8 cellular contexts compared by ENCODE assay signal in genomic region chr16:67279296-67280089, GRCh38. TPM values are rescaled to one million over a fixed set of nuclear protein-coding genes. Genes with fewer than 3 reads are reported as not detected.
A peak's percentile ranks its signal among the peaks of the same experiment; 100 is the strongest.
DNase-seq lines count a peak whose midpoint lies in the region; ATAC-seq and TF ChIP-seq lines count a peak whose summit lies in the region.

TSS of gene PLEKHG4 (plus strand) at chr16:67279532. CDS start at chr16:67280045, 513 bp downstream.

- CTCF ChIA-PET in CD4-positive, alpha-beta T cell (lab: Charles Lee) = interaction anchor here (1.5 kb wide), 1 partner anchor 9 kb away, joined by 4 read pairs; no protein-coding TSS in a partner anchor
- CTCF ChIA-PET in PC-9 (lab: Charles Lee) = interaction anchor here (0.7 to 2.4 kb wide), 7 partner anchors 9 to 309 kb away, joined by 3 to 11 read pairs (median 6); no protein-coding TSS in a partner anchor

- POLR2A ChIA-PET in CD4-positive, alpha-beta T cell (lab: Charles Lee) = interaction anchor here (0.6 kb wide), 1 partner anchor 300 kb away, joined by 3 read pairs; no protein-coding TSS in a partner anchor
- POLR2A ChIA-PET in PC-9 (lab: Charles Lee; ENCODE audit: unreplicated experiment) = interaction anchor here (0.6 kb wide), 1 partner anchor 21 kb away, joined by 3 read pairs; no protein-coding TSS in a partner anchor

- WGBS in stomach, 5 donors = 28 to 91% (median 34%) methylated on average over 17 to 83 of the region's 83 CpGs

- peaks cover 38% of the 10 kb centered on the region for H3F3A ChIP-seq in PC-9 (ENCODE audit: insufficient read depth, low read depth)

- H3K4me3 ChIP-seq in PC-9 (peak within 1 kb of the TSS; percentile 75), stomach (peak within 1 kb of the TSS; percentile 62 to 81 (median 70))

- peaks cover 28% of the 10 kb centered on the region for H3K4me1 ChIP-seq in PC-9 (replicated peaks; ENCODE audit: insufficient read depth)
- H3K4me1 ChIP-seq in stomach = peaks cover 24 to 36% (median 27%) of the 10 kb centered on the region in 4 donors

- peak within 1 kb of the TSS; percentile 27 for H3K27ac ChIP-seq in CD4-positive, alpha-beta T cell (ENCODE audit: low read depth, low read length)
- H3K27ac ChIP-seq in PC-9 = peak within 1 kb of the TSS; percentile 65; the same call in 1 of the 2 replicates
- peak within 1 kb of the TSS; percentile 2 to 81 (median 69) for H3K27ac ChIP-seq in stomach

- no peaks in the 10 kb centered on the region for H3K9me3 Mint-ChIP-seq in CD4-positive, alpha-beta T cell
- no peaks in the 10 kb centered on the region for H3K9me3 Mint-ChIP-seq in activated T-cell treated with anti-CD3 and anti-CD28 coated beads, Interleukin-2, amount 50 U/mL, for 72 hours
- H3K9me3 Mint-ChIP-seq in nephron progenitor cell = no peaks in the 10 kb centered on the region

- H3K36me3 ChIP-seq in PC-9 (ENCODE audit: low read depth) (peaks cover 5% of the 10 kb centered on the region; the same call in 1 of the 2 replicates), stomach (peaks cover 3 to 14% (median 11%) of the 10 kb centered on the region in 4 donors)

- peak within 1 kb of the TSS; percentile 64 for H3K27ac Mint-ChIP-seq in CD4-positive, alpha-beta T cell
- no peak within 1 kb of the TSS for H3K27ac Mint-ChIP-seq in activated T-cell treated with anti-CD3 and anti-CD28 coated beads, Interleukin-2, amount 50 U/mL, for 72 hours
- no peak within 1 kb of the TSS for H3K27ac Mint-ChIP-seq in nephron progenitor cell

- peaks cover 23% of the 10 kb centered on the region; the same call in 1 of the 2 replicates for H3K79me2 ChIP-seq in PC-9 (ENCODE audit: low read depth)

- peak within 1 kb of the TSS; percentile 78 for H2AFZ ChIP-seq in PC-9

- intact Hi-C loops in CD4-positive, alpha-beta T cell (cut with DNase I, micrococcal nuclease) = loop anchor here in 1 of 2 experiments (1.0 to 10.0 kb wide), 4 partner anchors 16 to 195 kb away; partner anchors contain the start of gene TMEM208
- intact Hi-C loops in PC-9 (cut with micrococcal nuclease; ENCODE audit: unreplicated experiment) (loop anchor here (1.0 to 5.0 kb wide), 4 partner anchors 58 to 188 kb away; partner anchors contain the start of gene ZDHHC1), stomach (cut with DNase I; ENCODE audit: low total_unique reads) (no loop called here)

- no peaks in the 10 kb centered on the region for H4K20me1 ChIP-seq in PC-9 (ENCODE audit: insufficient read depth)

- H3K9me3 ChIP-seq in CD4-positive, alpha-beta T cell (ENCODE audit: control insufficient read depth, low read length) = no peaks in the 10 kb centered on the region
- H3K9me3 ChIP-seq in PC-9 (ENCODE audit: insufficient read depth, low read depth) (no peaks in the 10 kb centered on the region), stomach (no peaks in the 10 kb centered on the region)

- TSS peak; percentile 31 for BruUV-seq in PC-9 (replicated peaks; lab: Mats Ljungman, UMichigan)

- no peaks in the 10 kb centered on the region for H3K9me2 ChIP-seq in PC-9 (ENCODE audit: insufficient read depth)

- TF ChIP-seq EP300 in stomach (IDR thresholded peaks at IDR 0.05) = no peak

- no peaks in the 10 kb centered on the region for H3K27me3 ChIP-seq in CD4-positive, alpha-beta T cell (ENCODE audit: control insufficient read depth, insufficient read depth, low read length)
- H3K27me3 ChIP-seq in PC-9 (ENCODE audit: insufficient read depth, low read depth) (no peaks in the 10 kb centered on the region), stomach (no peaks in the 10 kb centered on the region)

- peak within 1 kb of the TSS; percentile 88 for H3K4me3 Mint-ChIP-seq in CD4-positive, alpha-beta T cell
- peak within 1 kb of the TSS; percentile 90 to 91 for H3K4me3 Mint-ChIP-seq in activated T-cell treated with anti-CD3 and anti-CD28 coated beads, Interleukin-2, amount 50 U/mL, for 72 hours
- peak within 1 kb of the TSS; percentile 73 for H3K4me3 Mint-ChIP-seq in nephron progenitor cell

- TF ChIP-seq POLR2A in stomach (IDR thresholded peaks at IDR 0.05) = no peak

- H3K4me2 ChIP-seq in PC-9 = peak within 1 kb of the TSS; percentile 93

- peak; percentile 65 to 81 (median 72) for DNase-seq in CD4-positive, alpha-beta T cell
- DNase-seq in HS-5 (ENCODE audit: low read depth) = peak; percentile 38
- DNase-seq in PC-9 = peak; percentile 58 to 78
- DNase-seq in activated T-cell treated with anti-CD3 and anti-CD28 coated beads, Interleukin-2, amount 50 U/mL, for 72 hours = peak; percentile 89 to 90
- DNase-seq in fibroblast of peridontal ligament (ENCODE audit: extremely low read depth) = peak; percentile 70
- peak; percentile 82 for DNase-seq in nephron progenitor cell
- peak; percentile 84 for DNase-seq in stomach

- ATAC-seq in CD4-positive, alpha-beta T cell (ENCODE audit: poor library complexity) = peak; percentile 97
- ATAC-seq in GM19395 (IDR thresholded peaks at IDR 0.05; ENCODE audit: unreplicated experiment) = peak; percentile 70
- ATAC-seq in activated T-cell treated with anti-CD3 and anti-CD28 coated beads, Interleukin-2, amount 50 U/mL, for 72 hours (replicated peaks in 1 of 2) = peak; percentile 92 to 94

- no peaks in the 10 kb centered on the region for H3K27me3 Mint-ChIP-seq in CD4-positive, alpha-beta T cell
- no peaks in the 10 kb centered on the region for H3K27me3 Mint-ChIP-seq in activated T-cell treated with anti-CD3 and anti-CD28 coated beads, Interleukin-2, amount 50 U/mL, for 72 hours (ENCODE audit: low read depth)
- peaks cover 41% of the 10 kb centered on the region for H3K27me3 Mint-ChIP-seq in nephron progenitor cell (ENCODE audit: low read depth, poor library complexity)

- peaks cover 17% of the 10 kb centered on the region for H3K4me1 Mint-ChIP-seq in CD4-positive, alpha-beta T cell (ENCODE audit: low read depth)
- H3K4me1 Mint-ChIP-seq in activated T-cell treated with anti-CD3 and anti-CD28 coated beads, Interleukin-2, amount 50 U/mL, for 72 hours (ENCODE audit: low read depth) = peaks cover 17% of the 10 kb centered on the region
- peaks cover 11% of the 10 kb centered on the region for H3K4me1 Mint-ChIP-seq in nephron progenitor cell

- peak; percentile 55 for TF ChIP-seq CTCF in CD4-positive, alpha-beta T cell (IDR thresholded peaks at IDR 0.05)
- TF ChIP-seq CTCF in PC-9 (conservative IDR thresholded peaks at IDR 0.05) (peak; percentile 56; the same call in 1 of the 2 replicates), nephron progenitor cell (IDR thresholded peaks at IDR 0.05) (peak; percentile 33), stomach (IDR thresholded peaks at IDR 0.05) (peak in 4 of 7 experiments; percentile 11 to 87 (median 66))

- peaks cover 23% of the 10 kb centered on the region for H3K36me3 Mint-ChIP-seq in CD4-positive, alpha-beta T cell (ENCODE audit: low read depth)
- peaks cover 0 to 12% of the 10 kb centered on the region in 2 donors for H3K36me3 Mint-ChIP-seq in activated T-cell treated with anti-CD3 and anti-CD28 coated beads, Interleukin-2, amount 50 U/mL, for 72 hours (ENCODE audit: insufficient read depth in 2 of 2)
- H3K36me3 Mint-ChIP-seq in nephron progenitor cell (ENCODE audit: low read depth) = no peaks in the 10 kb centered on the region

RNA-seq across cellular contexts. Expression of gene PLEKHG4, which starts in this region (rescaled TPM):
- total RNA-seq in CD4-positive, alpha-beta T cell = 10 to 100 TPM; 13.1 to 14.0 TPM
- 14.0 and 17.3 TPM in 2 replicates for total RNA-seq in PC-9 (2021)
- 10 to 100 TPM; 30.4 to 46.9 TPM for total RNA-seq in activated T-cell treated with anti-CD3 and anti-CD28 coated beads, Interleukin-2, amount 50 U/mL, for 72 hours
- total RNA-seq in stomach = 10 to 100 TPM in 2 of 5 donors, 1 to 10 TPM in 3; 2.3 to 57.1 (median 8.1) TPM
- polyA plus RNA-seq in stomach = 1 to 10 TPM; 2.5 to 10.0 (median 3.1) TPM

Comparison
In these comparisons a context has a peak if more than half of its experiments do, and no peak if none do; other contexts are left out.
1. Peak in every context shown above with its lines: DNase-seq, ATAC-seq, H3K4me3 ChIP-seq and H3K27ac ChIP-seq.
2. DNase-seq: peak in every context shown above with its lines; median percentile 90 in activated T-cell treated with anti-CD3 and anti-CD28 coated beads, Interleukin-2, amount 50 U/mL, for 72 hours; 84 in stomach; 82 in nephron progenitor cell; 72 in CD4-positive, alpha-beta T cell; 70 in fibroblast of peridontal ligament; 68 in PC-9; 38 in HS-5.